In genomic region chr7:142556745-142557144, GRCh38 we compare ENCODE assay signal across 8 cellular contexts.
DNase-seq lines count a peak whose midpoint lies in the region; ATAC-seq, FAIRE-seq and TF ChIP-seq lines count a peak whose summit lies in the region.

No MANE protein-coding gene starts in this region.

- peaks cover 0 to 17% (median 1%) of the 10 kb centered on the region in 5 donors for H3K27me3 Mint-ChIP-seq in naive thymus-derived CD4-positive, alpha-beta T cell
- H3K27me3 Mint-ChIP-seq in nephron progenitor cell (ENCODE audit: low read depth, poor library complexity): peaks cover 4% of the 10 kb centered on the region

- H3K9me3 ChIP-seq in naive thymus-derived CD4-positive, alpha-beta T cell (ENCODE audit: control insufficient read depth in 2 of 3, low read length in 3 of 3): no peaks in the 10 kb centered on the region

- H3K27ac Mint-ChIP-seq in naive thymus-derived CD4-positive, alpha-beta T cell: peak overlapping the region in 1 of 9 donors; percentile 26
- H3K27ac Mint-ChIP-seq in nephron progenitor cell: no peak overlapping the region

- intact Hi-C loops in naive thymus-derived CD4-positive, alpha-beta T cell (cut with micrococcal nuclease): no loop called here

- no peaks in the 10 kb centered on the region for H3K36me3 Mint-ChIP-seq in naive thymus-derived CD4-positive, alpha-beta T cell
- no peaks in the 10 kb centered on the region for H3K36me3 Mint-ChIP-seq in nephron progenitor cell (ENCODE audit: low read depth)

- H3K4me3 Mint-ChIP-seq in naive thymus-derived CD4-positive, alpha-beta T cell: no peak overlapping the region
- H3K4me3 Mint-ChIP-seq in nephron progenitor cell: no peak overlapping the region

- DNase-seq in GM04503 (ENCODE audit: low read depth) (peak; percentile 96), NCI-H226 (peak; percentile 97), coronary artery (ENCODE audit: low spot score) (peak; percentile 69), NCI-H2029 (lab: John Stamatoyannopoulos, UW) (no peak), nephron progenitor cell (no peak), GM12891 (ENCODE audit: insufficient read length, low spot score) (no peak)
- no peak for DNase-seq in naive thymus-derived CD4-positive, alpha-beta T cell
- no peak for DNase-seq in activated CD4-positive, CD25-positive, alpha-beta regulatory T cell (lab: John Stamatoyannopoulos, UW)

- FAIRE-seq in GM12891 (lab: Jason Lieb, UNC): no peak

- H3K27ac ChIP-seq in coronary artery: no peak overlapping the region
- no peak overlapping the region for H3K27ac ChIP-seq in naive thymus-derived CD4-positive, alpha-beta T cell (ENCODE audit: low read depth, low read length)

- POLR2A ChIA-PET in naive thymus-derived CD4-positive, alpha-beta T cell (lab: Charles Lee): interaction anchor here (1.0 kb wide), 1 partner anchor 26 kb away, joined by 5 read pairs; no protein-coding TSS in a partner anchor

- no peak overlapping the region for H3K4me3 ChIP-seq in coronary artery
- H3K4me3 ChIP-seq in naive thymus-derived CD4-positive, alpha-beta T cell (ENCODE audit: low read length): no peak overlapping the region

- peaks cover 0 to 26% (median 5%) of the 10 kb centered on the region in 7 donors for H3K4me1 Mint-ChIP-seq in naive thymus-derived CD4-positive, alpha-beta T cell
- no peaks in the 10 kb centered on the region for H3K4me1 Mint-ChIP-seq in nephron progenitor cell

- H3K36me3 ChIP-seq in naive thymus-derived CD4-positive, alpha-beta T cell (ENCODE audit: control insufficient read depth in 2 of 3, insufficient read depth in 3 of 3, low read length in 3 of 3): no peaks in the 10 kb centered on the region

- TF ChIP-seq POLR2A in GM12891 (IDR thresholded peaks at IDR 0.05; ENCODE audit: low read depth, low read length): no peak

- H3K27me3 ChIP-seq in naive thymus-derived CD4-positive, alpha-beta T cell (ENCODE audit: control insufficient read depth in 2 of 2, insufficient read depth in 2 of 2, low read length in 2 of 2): no peaks in the 10 kb centered on the region

- no peak for TF ChIP-seq CTCF in coronary artery (IDR thresholded peaks at IDR 0.05)
- TF ChIP-seq CTCF in nephron progenitor cell (IDR thresholded peaks at IDR 0.05): no peak

- H3K4me1 ChIP-seq in naive thymus-derived CD4-positive, alpha-beta T cell (ENCODE audit: control insufficient read depth in 2 of 2, insufficient read depth in 2 of 2, low read length in 2 of 2): no peaks in the 10 kb centered on the region

- CTCF ChIA-PET in naive thymus-derived CD4-positive, alpha-beta T cell (lab: Charles Lee): no interaction called here

- ATAC-seq in naive thymus-derived CD4-positive, alpha-beta T cell: peak; percentile 69

- H3K9me3 Mint-ChIP-seq in naive thymus-derived CD4-positive, alpha-beta T cell: no peaks in the 10 kb centered on the region
- no peaks in the 10 kb centered on the region for H3K9me3 Mint-ChIP-seq in nephron progenitor cell

TF ChIP-seq in GM12891, 5 proteins besides CTCF, POLR2A, EP300 and RAD21:
- TF ChIP-seq PAX5 (IDR thresholded peaks at IDR 0.05; ENCODE audit: insufficient read depth, low read length, severe bottlenecking): no peak
- TF ChIP-seq SPI1 (IDR thresholded peaks at IDR 0.05; ENCODE audit: low read depth, low read length): no peak
- no peak for TF ChIP-seq TAF1 (IDR thresholded peaks at IDR 0.05; ENCODE audit: low read depth, low read length)

Comparison
In these comparisons a context has a peak if more than half of its experiments do, and no peak if none do; other contexts are left out.
1. DNase-seq: peak in GM04503 (single experiment), NCI-H226 (single experiment) and coronary artery (single experiment); none in naive thymus-derived CD4-positive, alpha-beta T cell (0 of 9), NCI-H2029 (single experiment), activated CD4-positive, CD25-positive, alpha-beta regulatory T cell (0 of 4), nephron progenitor cell (single experiment) and GM12891 (single experiment).